In genomic region chr5:142548739-142549275, GRCh38 we compare ENCODE assay signal across 8 cellular contexts.
DNase-seq lines count a peak whose midpoint lies in the region; ATAC-seq and TF ChIP-seq lines count a peak whose summit lies in the region.

No MANE protein-coding gene starts in this region.

- WGBS in iPS DF 6.9 (ENCODE audit: insufficient coverage, insufficient read length) = no CpG with 5 or more reads among the region's 5 CpGs

- H3K27me3 ChIP-seq in GM06990 (replicated peaks; ENCODE audit: control insufficient read depth, insufficient read depth, low read length) = no peaks in the 10 kb centered on the region
- H3K27me3 ChIP-seq in brain microvascular endothelial cell (replicated peaks) = no peaks in the 10 kb centered on the region
- H3K27me3 ChIP-seq in iPS DF 6.9 (ENCODE audit: control insufficient read depth, insufficient read depth, low read length) = no peaks in the 10 kb centered on the region

- H3K36me3 ChIP-seq in GM06990 (ENCODE audit: control insufficient read depth, insufficient read depth, low read length) (no peaks in the 10 kb centered on the region), brain microvascular endothelial cell (replicated peaks) (no peaks in the 10 kb centered on the region), iPS DF 6.9 (ENCODE audit: control insufficient read depth, insufficient read depth, low read length) (no peaks in the 10 kb centered on the region)

- H3K27ac ChIP-seq in brain microvascular endothelial cell (no peak overlapping the region), iPS DF 6.9 (ENCODE audit: low read length) (no peak overlapping the region)

- no peaks in the 10 kb centered on the region for H3K9me3 ChIP-seq in iPS DF 6.9 (ENCODE audit: control insufficient read depth, insufficient read depth, low read length)

- DNase-seq in 8988T = peak; percentile 74
- DNase-seq in GM06990 (ENCODE audit: extremely low read depth, insufficient read length) = peak; percentile 1
- peak; percentile 42 for DNase-seq in NCI-H1048 (lab: John Stamatoyannopoulos, UW)
- peak; percentile 82 for DNase-seq in SHP77 treated with DMSO at 0.1 percent for 48 hours (lab: John Stamatoyannopoulos, UW)
- peak; percentile 97 for DNase-seq in brain microvascular endothelial cell
- peak; percentile 91 for DNase-seq in iPS DF 6.9 (ENCODE audit: low read depth, low spot score)
- peak; percentile 86 for DNase-seq in smooth muscle cell of the brain vasculature (ENCODE audit: low read depth, low spot score)

- TF ChIP-seq CTCF in GM06990 (IDR thresholded peaks at IDR 0.05; ENCODE audit: insufficient read depth, low read length, poor library complexity, severe bottlenecking) = peak; percentile 57
- TF ChIP-seq CTCF in brain microvascular endothelial cell (IDR thresholded peaks at IDR 0.05; ENCODE audit: low read depth, low read length, missing control alignments) = peak; percentile 89

- no peaks in the 10 kb centered on the region for H3K4me1 ChIP-seq in iPS DF 6.9 (ENCODE audit: control insufficient read depth, insufficient read depth, low read length)

- ATAC-seq in GM19395 (IDR thresholded peaks at IDR 0.05; ENCODE audit: unreplicated experiment) = no peak

- in situ Hi-C loops in brain microvascular endothelial cell (cut with HindIII; ENCODE audit: low pct_ligation_motif_present, low sequenced_read_pairs) = loop anchor here (10.0 to 25.0 kb wide), 2 partner anchors 237 to 384 kb away; no protein-coding TSS in a partner anchor

- H3K4me3 ChIP-seq in GM06990 (replicated peaks; ENCODE audit: low read depth, low read length) (no peak overlapping the region), brain microvascular endothelial cell (ENCODE audit: low read depth, low read length) (no peak overlapping the region), iPS DF 6.9 (ENCODE audit: low read length) (no peak overlapping the region)

Comparison
In these comparisons a context has a peak if more than half of its experiments do, and no peak if none do; other contexts are left out.
1. DNase-seq: peak in every context shown above with its lines; median percentile 97 in brain microvascular endothelial cell; 91 in iPS DF 6.9; 86 in smooth muscle cell of the brain vasculature; 82 in SHP77 treated with DMSO at 0.1 percent for 48 hours; 74 in 8988T; 42 in NCI-H1048; 1 in GM06990.